ENCODE assay signal across 8 cellular contexts in the genomic region with DNA sequence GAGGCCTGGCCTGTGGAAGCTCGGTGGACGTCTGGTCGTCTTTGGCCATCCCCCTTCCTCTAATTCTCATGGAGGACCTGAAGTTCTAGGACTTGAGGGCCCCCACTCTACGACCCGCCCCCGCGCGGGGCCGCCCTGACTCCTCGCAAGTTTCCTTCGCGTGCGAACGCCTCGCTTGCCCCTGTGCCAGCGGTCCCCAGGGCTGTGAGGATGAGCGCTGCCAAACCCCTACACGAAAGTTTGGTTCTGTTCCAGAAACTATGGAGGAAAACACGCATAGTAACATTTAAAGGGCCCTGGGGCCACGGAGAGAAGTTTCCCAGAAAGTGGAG. TPM values are rescaled to one million over a fixed set of nuclear protein-coding genes. Genes with fewer than 3 reads are reported as not detected.
DNase-seq lines count a peak whose midpoint lies in the region; ATAC-seq and TF ChIP-seq lines count a peak whose summit lies in the region.

No MANE protein-coding gene starts in this region.

- H3K27me3 Mint-ChIP-seq in nephron progenitor cell (ENCODE audit: low read depth, poor library complexity), result peaks cover 14% of the 10 kb centered on the region

- in situ Hi-C loops in GM13977 (cut with MboI; ENCODE audit: low pct_unique_long_range_greater_than_20kb, low sequenced_read_pairs, unreplicated experiment), result no loop called here

- peak overlapping the region; percentile 68 to 98 (median 92) for H3K27ac ChIP-seq in Peyer's patch

- H3K4me1 Mint-ChIP-seq in nephron progenitor cell, result peaks cover 78% of the 10 kb centered on the region

- peak overlapping the region; percentile 97 for H3K4me3 Mint-ChIP-seq in nephron progenitor cell

- peaks cover 2% of the 10 kb centered on the region for H3K36me3 Mint-ChIP-seq in nephron progenitor cell (ENCODE audit: low read depth)

- no peaks in the 10 kb centered on the region for H3K9me3 Mint-ChIP-seq in nephron progenitor cell

- no peak for TF ChIP-seq POLR2A in Peyer's patch (IDR thresholded peaks at IDR 0.05)

- no peaks in the 10 kb centered on the region for H3K9me3 ChIP-seq in Peyer's patch

- no peaks in the 10 kb centered on the region for H3K27me3 ChIP-seq in Peyer's patch

- no peak overlapping the region for H3K27ac Mint-ChIP-seq in nephron progenitor cell

- peaks cover 0 to 38% (median 2%) of the 10 kb centered on the region in 4 donors for H3K4me1 ChIP-seq in Peyer's patch

- H3K36me3 ChIP-seq in Peyer's patch, result no peaks in the 10 kb centered on the region

- DNase-seq in GM13977 (ENCODE audit: low spot score) (peak; percentile 13), Peyer's patch (no peak), epithelial cell of proximal tubule (ENCODE audit: low read depth) (no peak), nephron progenitor cell (no peak), D341Med (ENCODE audit: low spot score) (no peak), putamen (ENCODE audit: low spot score) (no peak)

- no peak for ATAC-seq in HG03280 (IDR thresholded peaks at IDR 0.05; ENCODE audit: unreplicated experiment)
- ATAC-seq in activated CD4-positive, CD25-positive, alpha-beta regulatory T cell treated with anti-CD3 and anti-CD28 coated beads, Interleukin-2, amount 50 U/mL, for 24 hours, result no peak

- TF ChIP-seq CTCF in GM13977 (IDR thresholded peaks at IDR 0.05; ENCODE audit: extremely low read depth, insufficient read depth, missing control alignments) (no peak), Peyer's patch (IDR thresholded peaks at IDR 0.05) (no peak), epithelial cell of proximal tubule (conservative IDR thresholded peaks at IDR 0.05; ENCODE audit: low read depth, low read length) (no peak), nephron progenitor cell (IDR thresholded peaks at IDR 0.05) (no peak)

- peak overlapping the region; percentile 44 to 96 (median 70) for H3K4me3 ChIP-seq in Peyer's patch
- H3K4me3 ChIP-seq in epithelial cell of proximal tubule (ENCODE audit: low read depth, low read length), result peak overlapping the region; percentile 87

RNA-seq across cellular contexts. Expression of a gene that starts 0.3 kb away (rescaled TPM):
- total RNA-seq in Peyer's patch, result 100 to 1,000 TPM in 3 of 4 donors, 10 to 100 TPM in 1; 61.9 to 271 (median 165) TPM
- 67.1 and 95.4 TPM in 2 replicates for total RNA-seq in epithelial cell of proximal tubule
